ENCODE assay signal across 22 cellular contexts in genomic region chr14:105531088-105531957, GRCh38. TPM values are rescaled to one million over a fixed set of nuclear protein-coding genes. Genes with fewer than 3 reads are reported as not detected.
DNase-seq lines count a peak whose midpoint lies in the region; ATAC-seq and TF ChIP-seq lines count a peak whose summit lies in the region.
"Had no signal": no experiment of that assay in that cellular context is flagged by ENCODE, and none has a peak within 500 bp of the region (broad histone marks: within the 10 kb centered on the region; RNA-seq: fewer than 3 reads in every experiment).

No MANE protein-coding gene starts in this region.

- DNase-seq in activated naive CD4-positive, alpha-beta T cell treated with anti-CD3 and anti-CD28 coated beads, Interleukin-2, amount 10 ng/mL, durations not matched to agents 7 days and 5 days, result no peak
- DNase-seq in activated naive CD4-positive, alpha-beta T cell treated with anti-CD3 and anti-CD28 coated beads, Interleukin-2, amount 50 U/mL, for 16 hours, result no peak
- DNase-seq in T-helper 17 cell (no peak), memory B cell (ENCODE audit: low spot score in 2 of 2) (no peak), upper lobe of right lung (peak; percentile 58)
- DNase-seq: ACHN; activated CD4-positive, alpha-beta T cell treated with anti-CD3 and anti-CD28 coated beads for 1 hour; foreskin fibroblast; Kasumi-1; kidney; naive thymus-derived CD4-positive, alpha-beta T cell; NCI-H1092 treated with DMSO at 0.1 percent for 48 hours; NCI-H2029 treated with DMSO at 0.1 percent for 48 hours; NCI-H524 treated with DMSO at 0.1 percent for 48 hours; uterus had no signal

- H3K4me3 ChIP-seq in upper lobe of right lung, result no peak overlapping the region
- H3K4me3 ChIP-seq: cardiac muscle cell, dorsolateral prefrontal cortex, uterus had no signal

- no peak overlapping the region for H3K27ac Mint-ChIP-seq in activated naive CD4-positive, alpha-beta T cell treated with anti-CD3 and anti-CD28 coated beads, Interleukin-2, amount 10 ng/mL, durations not matched to agents 7 days and 5 days
- H3K27ac Mint-ChIP-seq in T-helper 17 cell (no peak overlapping the region), memory B cell (peak overlapping the region; percentile 79)

- no peaks in the 10 kb centered on the region for H3K9me3 ChIP-seq in T-helper 17 cell (ENCODE audit: control insufficient read depth, low read length, poor library complexity, severe bottlenecking)
- no peaks in the 10 kb centered on the region for H3K9me3 ChIP-seq in upper lobe of right lung
- H3K9me3 ChIP-seq: uterus had no signal

- no peaks in the 10 kb centered on the region for H3K9me3 Mint-ChIP-seq in activated naive CD4-positive, alpha-beta T cell treated with anti-CD3 and anti-CD28 coated beads, Interleukin-2, amount 10 ng/mL, durations not matched to agents 7 days and 5 days
- no peaks in the 10 kb centered on the region for H3K9me3 Mint-ChIP-seq in memory B cell

- H3K27me3 Mint-ChIP-seq in activated naive CD4-positive, alpha-beta T cell treated with anti-CD3 and anti-CD28 coated beads, Interleukin-2, amount 10 ng/mL, durations not matched to agents 7 days and 5 days, result peaks cover 44% of the 10 kb centered on the region
- peaks cover 10% of the 10 kb centered on the region for H3K27me3 Mint-ChIP-seq in T-helper 17 cell
- peaks cover 7% of the 10 kb centered on the region for H3K27me3 Mint-ChIP-seq in memory B cell

- peak overlapping the region; percentile 70 for H3K4me3 Mint-ChIP-seq in activated naive CD4-positive, alpha-beta T cell treated with anti-CD3 and anti-CD28 coated beads, Interleukin-2, amount 10 ng/mL, durations not matched to agents 7 days and 5 days
- H3K4me3 Mint-ChIP-seq in T-helper 17 cell (peak overlapping the region; percentile 56), memory B cell (peak overlapping the region; percentile 77)

- intact Hi-C loops in upper lobe of right lung (cut with DNase I), result no loop called here

- H3K4me1 Mint-ChIP-seq in activated naive CD4-positive, alpha-beta T cell treated with anti-CD3 and anti-CD28 coated beads, Interleukin-2, amount 10 ng/mL, durations not matched to agents 7 days and 5 days, result peaks cover 29% of the 10 kb centered on the region
- H3K4me1 Mint-ChIP-seq in T-helper 17 cell, result peaks cover 20% of the 10 kb centered on the region
- peaks cover 46% of the 10 kb centered on the region for H3K4me1 Mint-ChIP-seq in memory B cell

- no peak overlapping the region for H3K27ac ChIP-seq in upper lobe of right lung
- H3K27ac ChIP-seq: cardiac muscle cell, dorsolateral prefrontal cortex, epithelial cell of prostate, uterus had no signal

- peaks cover 12% of the 10 kb centered on the region for H3K27me3 ChIP-seq in upper lobe of right lung
- H3K27me3 ChIP-seq: cardiac muscle cell, uterus had no signal

- peaks cover 28% of the 10 kb centered on the region for H3K4me1 ChIP-seq in upper lobe of right lung

- CTCF ChIA-PET in activated naive CD4-positive, alpha-beta T cell treated with anti-CD3 and anti-CD28 coated beads, Interleukin-2, amount 10 ng/mL, durations not matched to agents 7 days and 5 days (lab: Charles Lee), result interaction anchor here (1.4 to 2.1 kb wide), 3 partner anchors 45 to 169 kb away, joined by 3 to 6 read pairs (median 4); partner anchors contain the start of gene CRIP1

- TF ChIP-seq CTCF in upper lobe of right lung (IDR thresholded peaks at IDR 0.05), result no peak

- ATAC-seq in T-helper 17 cell (no peak), memory B cell (ENCODE audit: low read depth) (no peak), upper lobe of right lung (no peak), GM19452 (IDR thresholded peaks at IDR 0.05; ENCODE audit: unreplicated experiment) (no peak), HG03175 (IDR thresholded peaks at IDR 0.05; ENCODE audit: unreplicated experiment) (no peak), HG03565 (IDR thresholded peaks at IDR 0.05; ENCODE audit: unreplicated experiment) (no peak)
- ATAC-seq: naive thymus-derived CD4-positive, alpha-beta T cell had no signal

- H3K36me3 ChIP-seq in upper lobe of right lung, result no peaks in the 10 kb centered on the region
- H3K36me3 ChIP-seq: cardiac muscle cell, uterus had no signal

- H3K36me3 Mint-ChIP-seq in activated naive CD4-positive, alpha-beta T cell treated with anti-CD3 and anti-CD28 coated beads, Interleukin-2, amount 10 ng/mL, durations not matched to agents 7 days and 5 days, result no peaks in the 10 kb centered on the region
- no peaks in the 10 kb centered on the region for H3K36me3 Mint-ChIP-seq in T-helper 17 cell (ENCODE audit: low read depth)
- H3K36me3 Mint-ChIP-seq in memory B cell, result no peaks in the 10 kb centered on the region
- H3K36me3 Mint-ChIP-seq: naive thymus-derived CD4-positive, alpha-beta T cell had no signal

RNA-seq across cellular contexts. Expression of gene TMEM121, which starts 4.9 kb away (rescaled TPM):
- total RNA-seq in T-helper 17 cell, result 1 to 10 TPM in 1 of 2 donors, under 1 TPM in 1; 0.85 to 2.6 TPM
- 1.5 TPM for total RNA-seq in upper lobe of right lung

RNA-seq across cellular contexts. Expression of gene TEDC1, which starts 40.3 kb away (rescaled TPM):
- 100 to 1,000 TPM; 141 to 361 TPM for total RNA-seq in T-helper 17 cell
- 7.9 TPM for total RNA-seq in upper lobe of right lung

RNA-seq across cellular contexts. Expression of gene CRIP1, which starts 44.6 kb away (rescaled TPM):
- total RNA-seq in T-helper 17 cell (100 to 1,000 TPM; 451 to 842 TPM), upper lobe of right lung (96.2 TPM)
- total RNA-seq: lung microvascular endothelial cell had no signal

RNA-seq across cellular contexts. Expression of gene CRIP2, which starts 56.7 kb away (rescaled TPM):
- total RNA-seq in T-helper 17 cell (10 to 100 TPM; 51.6 to 58.8 TPM), upper lobe of right lung (191 TPM)

Comparison
In these comparisons a context has a peak if more than half of its experiments do, and no peak if none do; other contexts are left out.
1. RNA of gene TEDC1, which starts 40.3 kb away (total RNA-seq): 141 to 361 TPM in T-helper 17 cell; 7.9 TPM in upper lobe of right lung (single experiment); every median in the first group is over 10 times any median in the second.
2. Peak in every context shown above with its lines, with median percentiles within 50 percentile points of each other: H3K4me3 Mint-ChIP-seq.